2 cellular contexts compared by ENCODE assay signal in the genomic region with DNA sequence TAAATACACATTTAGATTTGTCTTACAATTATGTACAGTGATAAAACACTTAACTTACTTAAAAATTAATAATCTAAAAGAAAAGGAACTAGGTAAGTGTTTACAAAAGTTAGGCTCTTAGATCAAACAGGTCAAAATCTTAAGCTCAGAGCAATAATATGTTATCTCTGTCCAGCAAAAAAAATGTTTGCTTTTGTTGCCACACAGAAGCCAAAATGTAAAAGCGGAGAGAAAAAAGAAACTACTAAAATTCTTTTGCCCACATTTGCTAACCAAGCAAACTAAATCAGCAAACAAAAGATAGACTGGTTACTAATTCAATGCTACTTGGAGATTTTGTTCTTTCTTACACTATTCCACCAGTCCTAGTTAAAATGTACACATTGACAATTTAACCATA.
TF ChIP-seq lines count a peak whose summit lies in the region.

No MANE protein-coding gene starts in this region.

TF ChIP-seq in A549, 52 proteins besides CTCF, POLR2A, EP300 and RAD21 (continued from another document):
- TF ChIP-seq POLR2AphosphoS2 (conservative IDR thresholded peaks at IDR 0.05; ENCODE audit: low read length) (no peak), CHD4 (IDR thresholded peaks at IDR 0.05; ENCODE audit: borderline replicate concordance) (no peak), HOXB13 (CRISPR knock-in tag; IDR thresholded peaks at IDR 0.05; ENCODE audit: low read depth) (no peak), EHMT2 (IDR thresholded peaks at IDR 0.05; ENCODE audit: low read depth) (no peak), ZSCAN20 (CRISPR knock-in tag; IDR thresholded peaks at IDR 0.05) (no peak), KDM1A (IDR thresholded peaks at IDR 0.05; ENCODE audit: low read depth) (no peak), RNF2 (IDR thresholded peaks at IDR 0.05; ENCODE audit: borderline replicate concordance, low read depth) (no peak)
- TF ChIP-seq, protein P1, sequence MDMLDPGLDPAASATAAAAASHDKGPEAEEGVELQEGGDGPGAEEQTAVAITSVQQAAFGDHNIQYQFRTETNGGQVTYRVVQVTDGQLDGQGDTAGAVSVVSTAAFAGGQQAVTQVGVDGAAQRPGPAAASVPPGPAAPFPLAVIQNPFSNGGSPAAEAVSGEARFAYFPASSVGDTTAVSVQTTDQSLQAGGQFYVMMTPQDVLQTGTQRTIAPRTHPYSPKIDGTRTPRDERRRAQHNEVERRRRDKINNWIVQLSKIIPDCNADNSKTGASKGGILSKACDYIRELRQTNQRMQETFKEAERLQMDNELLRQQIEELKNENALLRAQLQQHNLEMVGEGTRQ (IDR thresholded peaks at IDR 0.05), result no peak
- TF ChIP-seq, protein P2, sequence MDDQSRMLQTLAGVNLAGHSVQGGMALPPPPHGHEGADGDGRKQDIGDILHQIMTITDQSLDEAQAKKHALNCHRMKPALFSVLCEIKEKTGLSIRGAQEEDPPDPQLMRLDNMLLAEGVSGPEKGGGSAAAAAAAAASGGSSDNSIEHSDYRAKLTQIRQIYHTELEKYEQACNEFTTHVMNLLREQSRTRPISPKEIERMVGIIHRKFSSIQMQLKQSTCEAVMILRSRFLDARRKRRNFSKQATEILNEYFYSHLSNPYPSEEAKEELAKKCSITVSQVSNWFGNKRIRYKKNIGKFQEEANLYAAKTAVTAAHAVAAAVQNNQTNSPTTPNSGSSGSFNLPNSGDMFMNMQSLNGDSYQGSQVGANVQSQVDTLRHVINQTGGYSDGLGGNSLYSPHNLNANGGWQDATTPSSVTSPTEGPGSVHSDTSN (IDR thresholded peaks at IDR 0.05), result no peak
- TF ChIP-seq, protein P3, sequence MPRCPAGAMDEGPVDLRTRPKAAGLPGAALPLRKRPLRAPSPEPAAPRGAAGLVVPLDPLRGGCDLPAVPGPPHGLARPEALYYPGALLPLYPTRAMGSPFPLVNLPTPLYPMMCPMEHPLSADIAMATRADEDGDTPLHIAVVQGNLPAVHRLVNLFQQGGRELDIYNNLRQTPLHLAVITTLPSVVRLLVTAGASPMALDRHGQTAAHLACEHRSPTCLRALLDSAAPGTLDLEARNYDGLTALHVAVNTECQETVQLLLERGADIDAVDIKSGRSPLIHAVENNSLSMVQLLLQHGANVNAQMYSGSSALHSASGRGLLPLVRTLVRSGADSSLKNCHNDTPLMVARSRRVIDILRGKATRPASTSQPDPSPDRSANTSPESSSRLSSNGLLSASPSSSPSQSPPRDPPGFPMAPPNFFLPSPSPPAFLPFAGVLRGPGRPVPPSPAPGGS (IDR thresholded peaks at IDR 0.05), result no peak
- TF ChIP-seq, protein P4, sequence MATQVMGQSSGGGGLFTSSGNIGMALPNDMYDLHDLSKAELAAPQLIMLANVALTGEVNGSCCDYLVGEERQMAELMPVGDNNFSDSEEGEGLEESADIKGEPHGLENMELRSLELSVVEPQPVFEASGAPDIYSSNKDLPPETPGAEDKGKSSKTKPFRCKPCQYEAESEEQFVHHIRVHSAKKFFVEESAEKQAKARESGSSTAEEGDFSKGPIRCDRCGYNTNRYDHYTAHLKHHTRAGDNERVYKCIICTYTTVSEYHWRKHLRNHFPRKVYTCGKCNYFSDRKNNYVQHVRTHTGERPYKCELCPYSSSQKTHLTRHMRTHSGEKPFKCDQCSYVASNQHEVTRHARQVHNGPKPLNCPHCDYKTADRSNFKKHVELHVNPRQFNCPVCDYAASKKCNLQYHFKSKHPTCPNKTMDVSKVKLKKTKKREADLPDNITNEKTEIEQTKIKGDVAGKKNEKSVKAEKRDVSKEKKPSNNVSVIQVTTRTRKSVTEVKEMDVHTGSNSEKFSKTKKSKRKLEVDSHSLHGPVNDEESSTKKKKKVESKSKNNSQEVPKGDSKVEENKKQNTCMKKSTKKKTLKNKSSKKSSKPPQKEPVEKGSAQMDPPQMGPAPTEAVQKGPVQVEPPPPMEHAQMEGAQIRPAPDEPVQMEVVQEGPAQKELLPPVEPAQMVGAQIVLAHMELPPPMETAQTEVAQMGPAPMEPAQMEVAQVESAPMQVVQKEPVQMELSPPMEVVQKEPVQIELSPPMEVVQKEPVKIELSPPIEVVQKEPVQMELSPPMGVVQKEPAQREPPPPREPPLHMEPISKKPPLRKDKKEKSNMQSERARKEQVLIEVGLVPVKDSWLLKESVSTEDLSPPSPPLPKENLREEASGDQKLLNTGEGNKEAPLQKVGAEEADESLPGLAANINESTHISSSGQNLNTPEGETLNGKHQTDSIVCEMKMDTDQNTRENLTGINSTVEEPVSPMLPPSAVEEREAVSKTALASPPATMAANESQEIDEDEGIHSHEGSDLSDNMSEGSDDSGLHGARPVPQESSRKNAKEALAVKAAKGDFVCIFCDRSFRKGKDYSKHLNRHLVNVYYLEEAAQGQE (IDR thresholded peaks at IDR 0.05), result no peak

TF ChIP-seq in liver, 16 proteins besides CTCF, POLR2A, EP300 and RAD21 (continued from another document):
- TF ChIP-seq FOXA2 (IDR thresholded peaks at IDR 0.05), result no peak
- TF ChIP-seq YY1 (IDR thresholded peaks at IDR 0.05), result no peak
- no peak for TF ChIP-seq TAF1 (conservative IDR thresholded peaks at IDR 0.05)
- TF ChIP-seq HNF4G (IDR thresholded peaks at IDR 0.05), result no peak
- TF ChIP-seq, protein P4 (IDR thresholded peaks at IDR 0.05), result peak; percentile 25
- no peak for TF ChIP-seq SP1 (IDR thresholded peaks at IDR 0.05)
- no peak for TF ChIP-seq EGR1 (IDR thresholded peaks at IDR 0.05; ENCODE audit: low read depth in 2 of 2)
- no peak for TF ChIP-seq JUND (IDR thresholded peaks at IDR 0.05)
TF ChIP-seq in liver: peak in this region for 2.
